Comparison of ENCODE assay signal across 27 cellular contexts in genomic region chr7:79091661-79092060, GRCh38.
A peak's percentile ranks its signal among the peaks of the same experiment; 100 is the strongest.
DNase-seq lines count a peak whose midpoint lies in the region; ATAC-seq lines count a peak whose summit lies in the region.
"Had no signal": no experiment of that assay in that cellular context is flagged by ENCODE, and none has a peak within 500 bp of the region (broad histone marks: within the 10 kb centered on the region; RNA-seq: fewer than 3 reads in every experiment).

No MANE protein-coding gene starts in this region.

- no peak overlapping the region for H2BK5ac ChIP-seq in mesenchymal stem cell (ENCODE audit: low read depth, low read length, poor library complexity, severe bottlenecking)

- no peak overlapping the region for H3K4me2 ChIP-seq in mesenchymal stem cell (ENCODE audit: low read length, poor library complexity, severe bottlenecking)

- H3K14ac ChIP-seq in mesenchymal stem cell (ENCODE audit: low read length in 2 of 2): no peak overlapping the region

- no peak overlapping the region for H4K8ac ChIP-seq in mesenchymal stem cell (ENCODE audit: low read length)

- peak; percentile 12 for DNase-seq in COLO829 (ENCODE audit: low spot score)
- peak; percentile 26 for DNase-seq in LHCN-M2 (ENCODE audit: low read depth)
- DNase-seq in cerebellar cortex (ENCODE audit: low spot score): peak; percentile 74
- peak; percentile 17 for DNase-seq in mesenchymal stem cell
- no peak for DNase-seq in aorta
- DNase-seq in activated CD8-positive, alpha-beta memory T cell treated with anti-CD3 and anti-CD28 coated beads, Interleukin-2, amount 50 U/mL, for 4 hours: no peak
- DNase-seq: activated CD4-positive, alpha-beta T cell treated with anti-CD3 and anti-CD28 coated beads, Interleukin-2, amount 10 ng/mL, durations not matched to agents 24 days and 14 days; AML-193; COR-L47; DND-41; effector memory CD8-positive, alpha-beta T cell; H7; head of caudate nucleus; left cardiac atrium; mesendoderm; MM.1S; naive B cell; NCI-H1694; nucleus accumbens; SHP77; small intestine; stimulated activated naive B cell treated with anti-CD40 and anti-IgM and Interleukin-4, amounts not matched to agents 10 μg/mL and 1 μg/mL and 100 μg/mL, for 72 hours; T-cell; testis; uterus had no signal

- H3K36me3 ChIP-seq in mesenchymal stem cell (ENCODE audit: control insufficient read depth in 1 of 2, insufficient read depth in 2 of 2, low read depth in 1 of 2, low read length in 2 of 2) (no peaks in the 10 kb centered on the region), aorta (ENCODE audit: control insufficient read depth in 1 of 2, insufficient read depth in 2 of 2, low read length in 1 of 2) (no peaks in the 10 kb centered on the region)
- H3K36me3 ChIP-seq: uterus had no signal

- no peak overlapping the region for H3K4ac ChIP-seq in mesenchymal stem cell (ENCODE audit: low read depth in 1 of 2, low read length in 2 of 2)

- H3K23ac ChIP-seq in mesenchymal stem cell (ENCODE audit: low read length in 2 of 2): no peak overlapping the region

- no peak overlapping the region for H4K91ac ChIP-seq in mesenchymal stem cell (ENCODE audit: low read length)

- intact Hi-C loops in aorta (cut with DNase I): no loop called here

- no peak overlapping the region for H2AFZ ChIP-seq in mesenchymal stem cell (ENCODE audit: low read depth, low read length)

- H3K4me3 ChIP-seq in mesenchymal stem cell (ENCODE audit: insufficient read depth in 1 of 2, low read depth in 1 of 2, low read length in 2 of 2): no peak overlapping the region
- H3K4me3 ChIP-seq in aorta (ENCODE audit: low read length in 2 of 2): no peak overlapping the region
- H3K4me3 ChIP-seq: testis, uterus had no signal

- no peak overlapping the region for H2BK12ac ChIP-seq in mesenchymal stem cell (ENCODE audit: low read length in 2 of 2)

- H3K9ac ChIP-seq in mesenchymal stem cell (ENCODE audit: low read length): no peak overlapping the region

- no peak overlapping the region for H2AK5ac ChIP-seq in mesenchymal stem cell (ENCODE audit: low read length, severe bottlenecking)

- no peak overlapping the region for H2BK15ac ChIP-seq in mesenchymal stem cell (ENCODE audit: low read depth, poor library complexity, severe bottlenecking)

- no peak overlapping the region for H2BK120ac ChIP-seq in mesenchymal stem cell (ENCODE audit: low read depth, low read length)

- peaks cover 20% of the 10 kb centered on the region for H3K9me3 ChIP-seq in mesenchymal stem cell (ENCODE audit: control insufficient read depth, low read length)
- H3K9me3 ChIP-seq in aorta (ENCODE audit: control insufficient read depth, low read length): peaks cover 2% of the 10 kb centered on the region
- H3K9me3 ChIP-seq: testis, uterus had no signal

- ATAC-seq in aorta (ENCODE audit: low FRiP score) (no peak), HG02678 (IDR thresholded peaks at IDR 0.05; ENCODE audit: unreplicated experiment) (no peak)
- ATAC-seq: effector memory CD8-positive, alpha-beta T cell; esophagus mucosa; left cardiac atrium; stimulated activated naive B cell treated with anti-CD40 and anti-IgM and Interleukin-4, amounts not matched to agents 10 μg/mL and 1 μg/mL and 100 μg/mL, for 72 hours; T-cell had no signal

- 80% methylated on average over 1 of the region's 2 CpGs for WGBS in mesenchymal stem cell
- 83 to 91% methylated on average over 2 of the region's 2 CpGs for WGBS in aorta, 2 donors

- H3K4me1 ChIP-seq in mesenchymal stem cell (ENCODE audit: control insufficient read depth, insufficient read depth, low read depth, low read length): no peaks in the 10 kb centered on the region
- H3K4me1 ChIP-seq in aorta (ENCODE audit: control insufficient read depth in 1 of 2, insufficient read depth in 2 of 2, low read length in 2 of 2): no peaks in the 10 kb centered on the region
- H3K4me1 ChIP-seq: testis, uterus had no signal

- no peak overlapping the region for H3K27ac ChIP-seq in mesenchymal stem cell (ENCODE audit: low read length, poor library complexity, severe bottlenecking)
- no peak overlapping the region for H3K27ac ChIP-seq in aorta (ENCODE audit: low read depth in 1 of 2, low read length in 2 of 2)
- H3K27ac ChIP-seq: testis, uterus had no signal

- H3K79me1 ChIP-seq in mesenchymal stem cell (replicated peaks; ENCODE audit: low read length, poor library complexity, severe bottlenecking): no peaks in the 10 kb centered on the region

- H3K18ac ChIP-seq in mesenchymal stem cell (ENCODE audit: low read depth in 1 of 2, low read length in 2 of 2): no peak overlapping the region

- H3K27me3 ChIP-seq in mesenchymal stem cell (ENCODE audit: control insufficient read depth in 1 of 2, insufficient read depth in 1 of 2, low read length in 2 of 2): no peaks in the 10 kb centered on the region
- no peaks in the 10 kb centered on the region for H3K27me3 ChIP-seq in aorta (ENCODE audit: control insufficient read depth in 1 of 2, insufficient read depth in 2 of 2, low read length in 1 of 2)
- H3K27me3 ChIP-seq: testis, uterus had no signal

Comparison
In these comparisons a context has a peak if more than half of its experiments do, and no peak if none do; other contexts are left out.
1. DNase-seq: peak in COLO829 (single experiment), LHCN-M2 (single experiment), cerebellar cortex (single experiment) and mesenchymal stem cell (single experiment); none in aorta (0 of 2) and activated CD8-positive, alpha-beta memory T cell treated with anti-CD3 and anti-CD28 coated beads, Interleukin-2, amount 50 U/mL, for 4 hours (single experiment).